ENCODE assay signal across 8 cellular contexts in the genomic region with DNA sequence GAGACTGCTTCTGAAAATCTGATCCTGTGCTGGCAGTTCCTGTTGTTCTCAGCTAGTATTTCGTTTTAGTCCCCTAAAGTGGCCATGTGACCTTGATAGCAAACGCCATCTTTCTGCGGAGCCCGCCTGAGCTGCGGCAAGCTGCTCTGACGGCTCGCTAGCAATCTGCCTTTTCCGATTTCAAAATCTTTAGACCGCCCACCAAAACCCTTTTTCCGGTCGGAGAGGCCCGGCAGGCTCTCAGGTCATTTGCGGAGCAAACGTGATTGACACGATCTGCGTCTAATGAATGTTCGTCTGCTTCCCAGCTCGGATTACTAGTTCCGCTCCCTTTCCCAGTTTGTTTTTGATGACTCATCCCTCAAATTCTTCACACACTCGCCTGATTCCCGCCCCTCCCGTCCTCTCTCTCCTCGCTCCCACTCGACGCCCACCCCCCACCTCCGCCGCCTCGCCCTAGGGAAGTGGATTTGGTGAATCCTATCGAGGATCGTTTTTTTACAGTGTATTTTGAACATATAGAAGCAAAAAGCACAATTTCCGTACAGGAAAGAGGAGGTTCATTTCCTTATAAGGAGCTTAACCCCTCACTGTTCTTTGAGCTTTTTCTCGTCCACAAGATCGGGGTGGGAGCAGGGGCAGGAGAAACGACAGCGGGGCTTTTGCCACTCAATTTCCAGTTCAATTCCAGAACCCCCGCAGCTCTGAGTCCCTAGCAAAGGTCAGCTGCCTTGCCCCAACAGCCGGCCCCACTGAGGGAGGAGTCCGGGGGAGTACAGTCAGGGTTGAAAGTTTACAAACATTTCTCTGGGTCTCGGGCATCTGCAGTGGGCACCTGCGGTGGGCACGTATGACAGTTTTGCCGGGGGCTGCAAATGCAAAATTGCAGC. TPM values are rescaled to one million over a fixed set of nuclear protein-coding genes. Genes with fewer than 3 reads are reported as not detected.
A peak's percentile ranks its signal among the peaks of the same experiment; 100 is the strongest.
DNase-seq lines count a peak whose midpoint lies in the region; ATAC-seq, FAIRE-seq and TF ChIP-seq lines count a peak whose summit lies in the region.

No MANE protein-coding gene starts in this region.

- ATAC-seq in HG02571 (IDR thresholded peaks at IDR 0.05; ENCODE audit: unreplicated experiment), result peak; percentile 78
- ATAC-seq in pancreas, result peak; percentile 86 to 91 (median 91)

- 1 to 26% methylated on average over 42 of the region's 42 CpGs for WGBS in pancreas, 2 donors

- FAIRE-seq in pancreas (lab: Jason Lieb, UNC), result peak; percentile 96

- H3K36me3 ChIP-seq in adipocyte (ENCODE audit: control insufficient read depth, insufficient read depth, low read length, severe bottlenecking) (no peaks in the 10 kb centered on the region), cardiac muscle cell (no peaks in the 10 kb centered on the region), pancreas (no peaks in the 10 kb centered on the region), tibial artery (no peaks in the 10 kb centered on the region)

- peak; percentile 96 for DNase-seq in NB4 (ENCODE audit: low read depth)
- DNase-seq in SW 1271 (lab: John Stamatoyannopoulos, UW), result peak; percentile 93 to 95
- DNase-seq in adipocyte (ENCODE audit: low read depth), result peak; percentile 95
- DNase-seq in cardiac muscle cell (ENCODE audit: low read depth in 1 of 2, low spot score in 1 of 2), result peak; percentile 92 to 97
- DNase-seq in pancreas, result peak; percentile 75 to 89 (median 86)
- peak; percentile 82 to 93 for DNase-seq in tibial artery

- peak overlapping the region; percentile 93 for H3K9ac ChIP-seq in adipocyte (ENCODE audit: low read length)

- H3K27me3 ChIP-seq in adipocyte (replicated peaks; ENCODE audit: control insufficient read depth, insufficient read depth, low read length), result peaks cover 16% of the 10 kb centered on the region
- no peaks in the 10 kb centered on the region for H3K27me3 ChIP-seq in cardiac muscle cell
- no peaks in the 10 kb centered on the region for H3K27me3 ChIP-seq in pancreas
- no peaks in the 10 kb centered on the region for H3K27me3 ChIP-seq in tibial artery

- H3K27ac ChIP-seq in cardiac muscle cell (peak overlapping the region; percentile 97), pancreas (peak overlapping the region; percentile 48 to 87 (median 75)), tibial artery (peak overlapping the region; percentile 88 to 90)

- intact Hi-C loops in pancreas (cut with DNase I) (no loop called here), tibial artery (cut with DNase I; ENCODE audit: low total_unique reads) (no loop called here)

- peak; percentile 73 for TF ChIP-seq POLR2A in NB4 (IDR thresholded peaks at IDR 0.05; ENCODE audit: extremely low read depth, insufficient read length)

- TF ChIP-seq CTCF in NB4 (IDR thresholded peaks at IDR 0.05; ENCODE audit: low read depth, low read length), result no peak
- TF ChIP-seq CTCF in cardiac muscle cell (IDR thresholded peaks at IDR 0.05; ENCODE audit: low read depth, low read length), result no peak
- no peak for TF ChIP-seq CTCF in pancreas (IDR thresholded peaks at IDR 0.05)
- no peak for TF ChIP-seq CTCF in tibial artery (IDR thresholded peaks at IDR 0.05)

- H3K9me3 ChIP-seq in adipocyte (ENCODE audit: control insufficient read depth, low read length) (no peaks in the 10 kb centered on the region), cardiac muscle cell (ENCODE audit: low read depth) (no peaks in the 10 kb centered on the region), pancreas (no peaks in the 10 kb centered on the region), tibial artery (no peaks in the 10 kb centered on the region)

- H3K4me3 ChIP-seq in GM08714 (ENCODE audit: low read length) (peak overlapping the region; percentile 41; the same call in 1 of the 2 replicates), NB4 (ENCODE audit: low read depth, low read length) (peak overlapping the region; percentile 73), adipocyte (ENCODE audit: low read length) (peak overlapping the region; percentile 86), cardiac muscle cell (peak overlapping the region; percentile 31), pancreas (peak overlapping the region in 2 of 4 donors; percentile 29 to 37), tibial artery (peak overlapping the region; percentile 54 to 58)

- H3K4me1 ChIP-seq in adipocyte (ENCODE audit: control insufficient read depth, insufficient read depth, low read length), result peaks cover 12% of the 10 kb centered on the region
- peaks cover 16% of the 10 kb centered on the region for H3K4me1 ChIP-seq in cardiac muscle cell (ENCODE audit: low read depth)
- no peaks in the 10 kb centered on the region for H3K4me1 ChIP-seq in pancreas
- H3K4me1 ChIP-seq in tibial artery, result peaks cover 0 to 13% (median 2%) of the 10 kb centered on the region in 4 donors

RNA-seq across cellular contexts. Expression of a gene that starts 37.5 kb away (rescaled TPM):
- total RNA-seq in cardiac muscle cell (7.4 and 10.2 TPM in 2 replicates), pancreas (under 1 TPM; 0.04 to 0.56 (median 0.21) TPM)
- polyA plus RNA-seq in cardiac muscle cell (6.4 and 8.1 TPM in 2 replicates), pancreas (under 1 TPM; 0.11 to 0.33 TPM)

RNA-seq across cellular contexts. Expression of a gene that starts 40.9 kb away (rescaled TPM):
- total RNA-seq in cardiac muscle cell (not detected in 2 replicates), pancreas (10 to 100 TPM; 48.2 to 70.6 (median 56.2) TPM)
- polyA plus RNA-seq in cardiac muscle cell (not detected in 2 replicates), pancreas (10 to 100 TPM; 40.1 to 63.4 TPM)

Comparison
In these comparisons a context has a peak if more than half of its experiments do, and no peak if none do; other contexts are left out.
1. RNA of a gene that starts 40.9 kb away (total RNA-seq): 48.2 to 70.6 TPM in pancreas; not detected in cardiac muscle cell; every median in the first group is over 10 times any median in the second.
2. Peak in every context shown above with its lines, with median percentiles within 50 percentile points of each other: DNase-seq and H3K27ac ChIP-seq.